ENCODE assay signal across 8 cellular contexts in the genomic region with DNA sequence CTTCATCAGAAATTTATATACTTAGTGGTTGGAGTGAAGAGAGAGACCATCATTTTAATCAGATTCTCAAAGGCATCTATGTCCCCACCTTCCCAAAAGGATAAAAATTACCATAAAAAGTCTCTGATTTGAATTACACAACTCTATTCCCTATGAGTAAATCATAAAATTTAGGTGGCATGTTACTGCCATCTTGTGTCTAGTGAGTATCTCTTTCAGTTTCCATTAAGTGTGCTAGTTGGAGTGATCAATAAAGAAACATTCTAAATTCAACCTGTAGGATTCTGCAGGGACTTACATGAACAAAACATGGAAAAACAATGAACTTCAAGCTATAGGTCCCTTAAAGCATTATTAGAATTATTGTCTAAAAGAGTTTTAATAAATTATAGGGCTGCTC.
A peak's percentile ranks its signal among the peaks of the same experiment; 100 is the strongest.
DNase-seq lines count a peak whose midpoint lies in the region; ATAC-seq and TF ChIP-seq lines count a peak whose summit lies in the region.

No MANE protein-coding gene starts in this region.

- no peak overlapping the region for H3K27ac ChIP-seq in DND-41 (ENCODE audit: low read length)
- H3K27ac ChIP-seq in brain microvascular endothelial cell, result no peak overlapping the region

- in situ Hi-C loops in brain microvascular endothelial cell (cut with HindIII; ENCODE audit: low pct_ligation_motif_present, low sequenced_read_pairs), result no loop called here

- no peaks in the 10 kb centered on the region for H4K20me1 ChIP-seq in DND-41 (ENCODE audit: insufficient read depth, low read length)

- no peak overlapping the region for H3K9ac ChIP-seq in DND-41 (ENCODE audit: low read depth, low read length)

- no peak overlapping the region for H2AFZ ChIP-seq in DND-41 (ENCODE audit: low read depth, low read length)

- H3K4me2 ChIP-seq in DND-41 (ENCODE audit: insufficient read depth, low read length), result no peak overlapping the region

- H3K27me3 ChIP-seq in DND-41 (ENCODE audit: insufficient read depth, low read length, poor library complexity) (no peaks in the 10 kb centered on the region), brain microvascular endothelial cell (replicated peaks) (no peaks in the 10 kb centered on the region)

- no peaks in the 10 kb centered on the region for H3K4me1 Mint-ChIP-seq in effector memory CD8-positive, alpha-beta T cell (ENCODE audit: low read depth in 2 of 2)

- H3K9me3 Mint-ChIP-seq in effector memory CD8-positive, alpha-beta T cell, result no peaks in the 10 kb centered on the region

- no peak overlapping the region for H3K27ac Mint-ChIP-seq in effector memory CD8-positive, alpha-beta T cell

- no peak overlapping the region for H3K4me3 Mint-ChIP-seq in effector memory CD8-positive, alpha-beta T cell

- no peaks in the 10 kb centered on the region for H3K36me3 ChIP-seq in DND-41 (ENCODE audit: insufficient read depth, low read length)
- no peaks in the 10 kb centered on the region for H3K36me3 ChIP-seq in brain microvascular endothelial cell (replicated peaks)

- no peaks in the 10 kb centered on the region for H3K79me2 ChIP-seq in DND-41 (ENCODE audit: insufficient read depth, low read length)

- no peaks in the 10 kb centered on the region; the same call in 1 of the 2 replicates for H3K4me1 ChIP-seq in DND-41 (ENCODE audit: insufficient read depth, low read length)

- TF ChIP-seq CTCF in DND-41 (IDR thresholded peaks at IDR 0.05; ENCODE audit: borderline replicate concordance, extremely low read depth, low read length, poor library complexity, severe bottlenecking) (peak; percentile 38), brain microvascular endothelial cell (IDR thresholded peaks at IDR 0.05; ENCODE audit: low read depth, low read length, missing control alignments) (peak; percentile 25)

- no peak for DNase-seq in DND-41
- DNase-seq in NCI-H146 (lab: John Stamatoyannopoulos, UW), result peak; percentile 11
- no peak for DNase-seq in brain microvascular endothelial cell
- DNase-seq in medulla oblongata (ENCODE audit: extremely low spot score), result peak; percentile 72
- DNase-seq in NCI-H128 (lab: John Stamatoyannopoulos, UW; ENCODE audit: unreplicated experiment), result no peak
- DNase-seq in effector memory CD8-positive, alpha-beta T cell, result no peak

- no peaks in the 10 kb centered on the region for H3K27me3 Mint-ChIP-seq in effector memory CD8-positive, alpha-beta T cell

- H3K9me3 ChIP-seq in DND-41 (ENCODE audit: insufficient read depth, low read length, severe bottlenecking), result no peaks in the 10 kb centered on the region

- H3K36me3 Mint-ChIP-seq in effector memory CD8-positive, alpha-beta T cell (ENCODE audit: insufficient read depth), result no peaks in the 10 kb centered on the region

- H3K4me3 ChIP-seq in DND-41 (ENCODE audit: low read depth in 1 of 2, low read length in 2 of 2) (no peak overlapping the region), brain microvascular endothelial cell (ENCODE audit: low read depth, low read length) (no peak overlapping the region)

- ATAC-seq in DND-41 (ENCODE audit: insufficient read depth, low read depth) (peak; percentile 44; the same call in 2 of the 3 replicates), HG03354 (IDR thresholded peaks at IDR 0.05; ENCODE audit: poor library complexity, severe bottlenecking, unreplicated experiment) (no peak), HG03196 (IDR thresholded peaks at IDR 0.05; ENCODE audit: unreplicated experiment) (no peak)
- ATAC-seq in effector memory CD8-positive, alpha-beta T cell (replicated peaks), result no peak

Comparison
In these comparisons a context has a peak if more than half of its experiments do, and no peak if none do; other contexts are left out.
1. DNase-seq: peak in NCI-H146 (single experiment) and medulla oblongata (single experiment); none in DND-41 (single experiment), brain microvascular endothelial cell (single experiment), NCI-H128 (single experiment) and effector memory CD8-positive, alpha-beta T cell (0 of 3).